28 cellular contexts compared by ENCODE assay signal in genomic region chr11:28738549-28738948, GRCh38.
DNase-seq lines count a peak whose midpoint lies in the region; ATAC-seq, FAIRE-seq and TF ChIP-seq lines count a peak whose summit lies in the region.
"Had no signal": no experiment of that assay in that cellular context is flagged by ENCODE, and none has a peak within 500 bp of the region (broad histone marks: within the 10 kb centered on the region; RNA-seq: fewer than 3 reads in every experiment).

No MANE protein-coding gene starts in this region.

- FAIRE-seq in endothelial cell of umbilical vein (lab: Jason Lieb, UNC) = no peak
- FAIRE-seq: endometrium, GM18507, H54, small intestine had no signal

- POLR2A ChIA-PET in endothelial cell of umbilical vein (lab: Charles Lee) = interaction anchor here (0.5 kb wide), 1 partner anchor 462 kb away, joined by 3 read pairs; no protein-coding TSS in a partner anchor

- no peak overlapping the region for H3K9ac ChIP-seq in endothelial cell of umbilical vein (replicated peaks; ENCODE audit: extremely low read depth, insufficient read depth, low read length)

- H4K20me1 ChIP-seq in endothelial cell of umbilical vein (replicated peaks; ENCODE audit: control insufficient read depth, extremely low read depth, insufficient read depth, low read length) = no peaks in the 10 kb centered on the region

- no TSS peak for BruUV-seq in endothelial cell of umbilical vein (replicated peaks; lab: Mats Ljungman, UMichigan)

- H3K79me2 ChIP-seq in endothelial cell of umbilical vein (ENCODE audit: control insufficient read depth, insufficient read depth, low read length) = peaks cover 58% of the 10 kb centered on the region

- no peaks in the 10 kb centered on the region for H3K9me1 ChIP-seq in endothelial cell of umbilical vein (replicated peaks; ENCODE audit: control insufficient read depth, extremely low read depth, insufficient read depth, low read length)

- H3K4me1 ChIP-seq in endothelial cell of umbilical vein (ENCODE audit: control insufficient read depth, extremely low read depth, insufficient read depth, low read length) = peaks cover 42% of the 10 kb centered on the region
- H3K4me1 ChIP-seq: SJCRH30 had no signal

- no peaks in the 10 kb centered on the region for H3K9me3 ChIP-seq in endothelial cell of umbilical vein (replicated peaks; ENCODE audit: control insufficient read depth, insufficient read depth, low read length)
- H3K9me3 ChIP-seq: ovary, SJCRH30 had no signal

- H2AFZ ChIP-seq in endothelial cell of umbilical vein (ENCODE audit: low read depth, low read length) = peak overlapping the region; percentile 18

- TF ChIP-seq POLR2A in endothelial cell of umbilical vein (IDR thresholded peaks at IDR 0.05; ENCODE audit: low read depth, low read length) = no peak

- H3K4me2 ChIP-seq in endothelial cell of umbilical vein (ENCODE audit: insufficient read depth, low read length) = peak overlapping the region; percentile 35

- TF ChIP-seq CTCF in endothelial cell of umbilical vein (IDR thresholded peaks at IDR 0.05; ENCODE audit: extremely low read depth in 1 of 2, insufficient read depth in 1 of 2, low read depth in 1 of 2, low read length in 2 of 2) (no peak), retinal pigment epithelial cell (conservative IDR thresholded peaks at IDR 0.05; ENCODE audit: low read depth, low read length) (no peak)

- no peaks in the 10 kb centered on the region for H3K27me3 ChIP-seq in endothelial cell of umbilical vein (ENCODE audit: control insufficient read depth in 2 of 2, insufficient read depth in 2 of 2, low read length in 2 of 2)
- H3K27me3 ChIP-seq: ovary, SJCRH30 had no signal

- no peaks in the 10 kb centered on the region for H3K36me3 ChIP-seq in endothelial cell of umbilical vein (ENCODE audit: control insufficient read depth in 2 of 2, extremely low read depth in 1 of 2, insufficient read depth in 2 of 2, low read length in 2 of 2)
- H3K36me3 ChIP-seq: ovary, SJCRH30 had no signal

- no peak for ATAC-seq in GM21717 (IDR thresholded peaks at IDR 0.05; ENCODE audit: unreplicated experiment)
- ATAC-seq: Panc1; stimulated activated naive B cell treated with anti-CD40 and anti-IgM and Interleukin-4, amounts not matched to agents 10 μg/mL and 1 μg/mL and 100 μg/mL, for 72 hours had no signal

- H3K27ac ChIP-seq in endothelial cell of umbilical vein (ENCODE audit: insufficient read depth, low read depth, low read length) = no peak overlapping the region
- H3K27ac ChIP-seq: C4-2B, dorsolateral prefrontal cortex, ovary, SJCRH30 had no signal

- dilution Hi-C loops in endothelial cell of umbilical vein (cut with MboI; ENCODE audit: extremely low pct_ligation_motif_present, low sequenced_read_pairs) = no loop called here

- intact Hi-C loops in endothelial cell of umbilical vein (cut with micrococcal nuclease) = loop anchor here (2.0 kb wide), 1 partner anchor 32 kb away; no protein-coding TSS in a partner anchor

- H3K4me3 ChIP-seq in endothelial cell of umbilical vein (replicated peaks in 1 of 3; ENCODE audit: insufficient read depth in 1 of 3, low read depth in 1 of 3, low read length in 3 of 3) (no peak overlapping the region), retinal pigment epithelial cell (ENCODE audit: low read length) (no peak overlapping the region)
- H3K4me3 ChIP-seq: dorsolateral prefrontal cortex, ovary, SJCRH30 had no signal

- CTCF ChIA-PET in endothelial cell of umbilical vein (lab: Charles Lee) = interaction anchor here (0.9 to 6.8 kb wide), 10 partner anchors 12 to 1039 kb away, joined by 3 to 42 read pairs (median 4); no protein-coding TSS in a partner anchor

- DNase-seq in ELR (ENCODE audit: low read depth) = peak; percentile 19
- DNase-seq in NCI-H82 treated with DMSO at 0.1 percent for 48 hours (lab: John Stamatoyannopoulos, UW; ENCODE audit: unreplicated experiment) = peak; percentile 68
- peak; percentile 56 for DNase-seq in endothelial cell of umbilical vein (ENCODE audit: low read depth, low spot score)
- peak; percentile 66 for DNase-seq in retinal pigment epithelial cell (ENCODE audit: low read depth)
- DNase-seq in SKM-1 (lab: John Stamatoyannopoulos, UW; ENCODE audit: unreplicated experiment) = no peak
- DNase-seq in cerebellar nuclear complex (lab: John Stamatoyannopoulos, UW) = no peak
- DNase-seq: activated CD4-positive, alpha-beta T cell treated with anti-CD3 and anti-CD28 coated beads, Interleukin-2, amount 10 ng/mL, durations not matched to agents 7 days and 5 days; activated effector memory CD4-positive, alpha-beta T cell treated with anti-CD3 and anti-CD28 coated beads, Interleukin-2, amount 50 U/mL, for 16 hours; activated naive CD8-positive, alpha-beta T cell treated with anti-CD3 and anti-CD28 coated beads for 36 hours; COR-L47; DMS79; dorsolateral prefrontal cortex; hypothalamus; NCI-H1092 treated with DMSO at 0.1 percent for 48 hours; NCI-H1694 treated with DMSO at 0.1 percent for 48 hours; NCI-H2171; NCI-H510A treated with DMSO at 0.1 percent for 48 hours; ovary; SJCRH30; small intestine; stimulated activated naive B cell treated with anti-CD40 and anti-IgM and Interleukin-4, amounts not matched to agents 10 μg/mL and 1 μg/mL and 100 μg/mL, for 72 hours; T1000 had no signal

TF ChIP-seq in endothelial cell of umbilical vein, 7 proteins besides CTCF, POLR2A, EP300 and RAD21:
- no peak for TF ChIP-seq MYC (IDR thresholded peaks at IDR 0.05; ENCODE audit: low read depth, low read length)
- no peak for TF ChIP-seq EZH2 (IDR thresholded peaks at IDR 0.05; ENCODE audit: borderline replicate concordance, low read depth, low read length, severe bottlenecking)
- TF ChIP-seq JUN (IDR thresholded peaks at IDR 0.05; ENCODE audit: borderline replicate concordance, insufficient read depth, insufficient read length, low read depth) = no peak
- TF ChIP-seq POLR2AphosphoS5 (IDR thresholded peaks at IDR 0.05; ENCODE audit: insufficient read depth, low read depth, low read length) = no peak
- TF ChIP-seq GATA2 (IDR thresholded peaks at IDR 0.05; ENCODE audit: insufficient read depth, insufficient read length, low read depth, low read length) = no peak
- no peak for TF ChIP-seq MAX (IDR thresholded peaks at IDR 0.05; ENCODE audit: insufficient read depth, insufficient read length)
- TF ChIP-seq FOS (IDR thresholded peaks at IDR 0.05; ENCODE audit: borderline replicate concordance, insufficient read depth, low read length) = no peak

Comparison
In these comparisons a context has a peak if more than half of its experiments do, and no peak if none do; other contexts are left out.
1. DNase-seq: peak in ELR (single experiment), NCI-H82 treated with DMSO at 0.1 percent for 48 hours (single experiment), endothelial cell of umbilical vein (single experiment) and retinal pigment epithelial cell (single experiment); none in SKM-1 (single experiment) and cerebellar nuclear complex (0 of 2).